ENCODE assay signal across 2 cellular contexts in the genomic region with DNA sequence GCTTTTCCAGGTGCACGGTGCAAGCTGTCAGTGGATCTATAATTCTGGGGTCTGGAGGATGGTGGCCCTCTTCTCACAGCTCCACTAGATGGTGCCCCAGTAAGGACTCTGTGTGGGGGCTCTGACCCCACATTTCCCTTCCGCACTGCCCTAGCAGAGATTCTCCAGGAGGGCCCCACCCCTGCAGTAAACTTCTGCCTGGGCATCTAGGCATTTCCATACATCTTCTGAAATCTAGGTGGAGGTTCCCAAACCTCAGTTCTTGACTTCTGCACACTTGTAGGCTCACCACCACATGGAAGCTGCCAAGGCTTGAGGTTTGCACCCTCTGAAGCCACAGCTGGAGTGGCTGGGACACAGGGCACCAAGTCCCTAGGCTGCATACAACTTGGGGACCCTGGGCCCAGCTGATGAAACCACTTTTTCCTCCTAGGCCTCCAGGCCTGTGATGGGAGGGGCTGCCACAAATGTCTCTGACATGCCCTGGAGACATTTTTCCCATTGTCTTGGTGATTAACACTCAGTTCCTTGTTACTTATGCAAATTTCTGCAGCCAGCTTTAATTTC. TPM values are rescaled to one million over a fixed set of nuclear protein-coding genes. Genes with fewer than 3 reads are reported as not detected.
"Had no signal": no experiment of that assay in that cellular context is flagged by ENCODE, and none has a peak within 500 bp of the region (broad histone marks: within the 10 kb centered on the region; RNA-seq: fewer than 3 reads in every experiment).

No MANE protein-coding gene starts in this region.

RNA-seq across cellular contexts. Expression of gene FGR, which starts 45.3 kb away (rescaled TPM):
- total RNA-seq: activated CD4-positive, alpha-beta memory T cell treated with anti-CD3 and anti-CD28 coated beads, Interleukin-2, amount 10 ng/mL, durations not matched to agents 7 days and 5 days; activated CD4-positive, alpha-beta T cell treated with anti-CD3 and anti-CD28 coated beads, Interleukin-2, amount 10 ng/mL, durations not matched to agents 7 days and 5 days had no signal
